Comparison of ENCODE assay signal across 13 cellular contexts in genomic region chr2:47833516-47833968, GRCh38. TPM values are rescaled to one million over a fixed set of nuclear protein-coding genes. Genes with fewer than 3 reads are reported as not detected.
DNase-seq lines count a peak whose midpoint lies in the region; ATAC-seq and TF ChIP-seq lines count a peak whose summit lies in the region.
"Had no signal": no experiment of that assay in that cellular context is flagged by ENCODE, and none has a peak within 500 bp of the region (broad histone marks: within the 10 kb centered on the region; RNA-seq: fewer than 3 reads in every experiment).

No MANE protein-coding gene starts in this region.

- no peak for TF ChIP-seq EP300 in gastroesophageal sphincter (IDR thresholded peaks at IDR 0.05)

- H3K9me2 ChIP-seq in GM23338 (ENCODE audit: insufficient read depth), result no peaks in the 10 kb centered on the region

- H3K36me3 ChIP-seq in vagina, result peaks cover 0 to 81% of the 10 kb centered on the region in 2 donors
- peaks cover 39% of the 10 kb centered on the region for H3K36me3 ChIP-seq in GM23338 (ENCODE audit: insufficient read depth)
- H3K36me3 ChIP-seq in gastroesophageal sphincter, result peaks cover 3 to 99% of the 10 kb centered on the region in 2 donors

- ATAC-seq in GM19025 (IDR thresholded peaks at IDR 0.05; ENCODE audit: low read depth, unreplicated experiment) (peak; percentile 44), GM21737 (IDR thresholded peaks at IDR 0.05; ENCODE audit: unreplicated experiment) (peak; percentile 69), HG03196 (IDR thresholded peaks at IDR 0.05; ENCODE audit: unreplicated experiment) (peak; percentile 70), GM23338 (no peak), gastroesophageal sphincter (no peak)
- peak; percentile 47 for ATAC-seq in stimulated activated memory B cell treated with anti-CD40 and anti-IgM and Interleukin-4, amounts not matched to agents 10 μg/mL and 1 μg/mL and 100 μg/mL, for 72 hours
- ATAC-seq: lower lobe of right lung, Right ventricle myocardium inferior had no signal

- no peaks in the 10 kb centered on the region for H3K27me3 Mint-ChIP-seq in stimulated activated memory B cell treated with anti-CD40 and anti-IgM and Interleukin-4, amounts not matched to agents 10 μg/mL and 1 μg/mL and 100 μg/mL, for 72 hours
- peaks cover 2% of the 10 kb centered on the region for H3K27me3 Mint-ChIP-seq in GM23338 (ENCODE audit: insufficient read depth, low read depth, poor library complexity)
- H3K27me3 Mint-ChIP-seq: brain had no signal

- H4K20me1 ChIP-seq in GM23338 (replicated peaks; ENCODE audit: insufficient read depth), result peaks cover 5% of the 10 kb centered on the region; the same call in 1 of the 2 replicates

- H3K9me3 Mint-ChIP-seq in stimulated activated memory B cell treated with anti-CD40 and anti-IgM and Interleukin-4, amounts not matched to agents 10 μg/mL and 1 μg/mL and 100 μg/mL, for 72 hours, result no peaks in the 10 kb centered on the region
- no peaks in the 10 kb centered on the region for H3K9me3 Mint-ChIP-seq in GM23338
- H3K9me3 Mint-ChIP-seq: brain had no signal

- H3K9me3 ChIP-seq in vagina, result no peaks in the 10 kb centered on the region
- H3K9me3 ChIP-seq in gastroesophageal sphincter, result no peaks in the 10 kb centered on the region
- H3K9me3 ChIP-seq: lower lobe of right lung had no signal

- TF ChIP-seq CTCF in vagina (IDR thresholded peaks at IDR 0.05) (no peak), GM23338 (conservative IDR thresholded peaks at IDR 0.05; ENCODE audit: low read depth in 2 of 2) (no peak), gastroesophageal sphincter (IDR thresholded peaks at IDR 0.05) (no peak)

- no peak overlapping the region for H3K4me3 ChIP-seq in vagina
- H3K4me3 ChIP-seq in GM23338, result no peak overlapping the region
- H3K4me3 ChIP-seq in gastroesophageal sphincter, result no peak overlapping the region
- H3K4me3 ChIP-seq: lower lobe of right lung had no signal

- no peak for TF ChIP-seq POLR2A in vagina (IDR thresholded peaks at IDR 0.05)
- no peak for TF ChIP-seq POLR2A in gastroesophageal sphincter (IDR thresholded peaks at IDR 0.05)

- H3K79me2 ChIP-seq in GM23338 (replicated peaks; ENCODE audit: insufficient read depth), result no peaks in the 10 kb centered on the region; the same call in 1 of the 2 replicates

- no peak for DNase-seq in vagina (ENCODE audit: extremely low spot score in 2 of 2)
- DNase-seq in GM23338 (ENCODE audit: low spot score), result no peak
- DNase-seq: activated T-cell treated with anti-CD3 and anti-CD28 coated beads, Interleukin-2, amount 50 U/mL, for 48 hours; COR-L47; lower lobe of right lung; NCI-H446 treated with DMSO at 0.1 percent for 48 hours had no signal

- H3K36me3 Mint-ChIP-seq in stimulated activated memory B cell treated with anti-CD40 and anti-IgM and Interleukin-4, amounts not matched to agents 10 μg/mL and 1 μg/mL and 100 μg/mL, for 72 hours, result peaks cover 39% of the 10 kb centered on the region
- peaks cover 67% of the 10 kb centered on the region for H3K36me3 Mint-ChIP-seq in GM23338 (ENCODE audit: low read depth)

- 91 to 100% methylated on average over 1 to 2 of the region's 2 CpGs for WGBS in gastroesophageal sphincter (ENCODE audit: low coverage in 1 of 2), 2 donors

- no peak overlapping the region for H3K27ac Mint-ChIP-seq in stimulated activated memory B cell treated with anti-CD40 and anti-IgM and Interleukin-4, amounts not matched to agents 10 μg/mL and 1 μg/mL and 100 μg/mL, for 72 hours
- no peak overlapping the region for H3K27ac Mint-ChIP-seq in GM23338

- no peak overlapping the region for H3K4me2 ChIP-seq in GM23338

- H3K4me3 Mint-ChIP-seq in stimulated activated memory B cell treated with anti-CD40 and anti-IgM and Interleukin-4, amounts not matched to agents 10 μg/mL and 1 μg/mL and 100 μg/mL, for 72 hours, result no peak overlapping the region
- no peak overlapping the region for H3K4me3 Mint-ChIP-seq in GM23338
- H3K4me3 Mint-ChIP-seq: brain had no signal

- no peak overlapping the region for H3K27ac ChIP-seq in vagina
- no peak overlapping the region for H3K27ac ChIP-seq in GM23338 (ENCODE audit: low read depth)
- H3K27ac ChIP-seq in gastroesophageal sphincter, result no peak overlapping the region
- H3K27ac ChIP-seq: lower lobe of right lung had no signal

- no peak overlapping the region for H2AFZ ChIP-seq in GM23338

- H3K27me3 ChIP-seq in vagina (no peaks in the 10 kb centered on the region), GM23338 (ENCODE audit: insufficient read depth) (no peaks in the 10 kb centered on the region), gastroesophageal sphincter (no peaks in the 10 kb centered on the region)

- intact Hi-C loops in vagina (cut with DNase I), result no loop called here

- no peaks in the 10 kb centered on the region for H3K4me1 Mint-ChIP-seq in stimulated activated memory B cell treated with anti-CD40 and anti-IgM and Interleukin-4, amounts not matched to agents 10 μg/mL and 1 μg/mL and 100 μg/mL, for 72 hours
- H3K4me1 Mint-ChIP-seq in GM23338, result no peaks in the 10 kb centered on the region
- H3K4me1 Mint-ChIP-seq: brain had no signal

- no peaks in the 10 kb centered on the region for H3K4me1 ChIP-seq in vagina
- H3K4me1 ChIP-seq in GM23338 (ENCODE audit: insufficient read depth), result no peaks in the 10 kb centered on the region
- no peaks in the 10 kb centered on the region for H3K4me1 ChIP-seq in gastroesophageal sphincter
- H3K4me1 ChIP-seq: lower lobe of right lung had no signal

- H3F3A ChIP-seq in GM23338 (replicated peaks; ENCODE audit: low read depth), result no peaks in the 10 kb centered on the region

TF ChIP-seq in GM23338, 12 proteins besides CTCF, POLR2A, EP300 and RAD21 (continues in another document):
- TF ChIP-seq, protein P1, sequence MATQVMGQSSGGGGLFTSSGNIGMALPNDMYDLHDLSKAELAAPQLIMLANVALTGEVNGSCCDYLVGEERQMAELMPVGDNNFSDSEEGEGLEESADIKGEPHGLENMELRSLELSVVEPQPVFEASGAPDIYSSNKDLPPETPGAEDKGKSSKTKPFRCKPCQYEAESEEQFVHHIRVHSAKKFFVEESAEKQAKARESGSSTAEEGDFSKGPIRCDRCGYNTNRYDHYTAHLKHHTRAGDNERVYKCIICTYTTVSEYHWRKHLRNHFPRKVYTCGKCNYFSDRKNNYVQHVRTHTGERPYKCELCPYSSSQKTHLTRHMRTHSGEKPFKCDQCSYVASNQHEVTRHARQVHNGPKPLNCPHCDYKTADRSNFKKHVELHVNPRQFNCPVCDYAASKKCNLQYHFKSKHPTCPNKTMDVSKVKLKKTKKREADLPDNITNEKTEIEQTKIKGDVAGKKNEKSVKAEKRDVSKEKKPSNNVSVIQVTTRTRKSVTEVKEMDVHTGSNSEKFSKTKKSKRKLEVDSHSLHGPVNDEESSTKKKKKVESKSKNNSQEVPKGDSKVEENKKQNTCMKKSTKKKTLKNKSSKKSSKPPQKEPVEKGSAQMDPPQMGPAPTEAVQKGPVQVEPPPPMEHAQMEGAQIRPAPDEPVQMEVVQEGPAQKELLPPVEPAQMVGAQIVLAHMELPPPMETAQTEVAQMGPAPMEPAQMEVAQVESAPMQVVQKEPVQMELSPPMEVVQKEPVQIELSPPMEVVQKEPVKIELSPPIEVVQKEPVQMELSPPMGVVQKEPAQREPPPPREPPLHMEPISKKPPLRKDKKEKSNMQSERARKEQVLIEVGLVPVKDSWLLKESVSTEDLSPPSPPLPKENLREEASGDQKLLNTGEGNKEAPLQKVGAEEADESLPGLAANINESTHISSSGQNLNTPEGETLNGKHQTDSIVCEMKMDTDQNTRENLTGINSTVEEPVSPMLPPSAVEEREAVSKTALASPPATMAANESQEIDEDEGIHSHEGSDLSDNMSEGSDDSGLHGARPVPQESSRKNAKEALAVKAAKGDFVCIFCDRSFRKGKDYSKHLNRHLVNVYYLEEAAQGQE (IDR thresholded peaks at IDR 0.05; ENCODE audit: unreplicated experiment), result no peak
- TF ChIP-seq JUNB (IDR thresholded peaks at IDR 0.05; ENCODE audit: unreplicated experiment), result no peak
- TF ChIP-seq POLR2AphosphoS5 (IDR thresholded peaks at IDR 0.05; ENCODE audit: low read depth), result no peak
- no peak for TF ChIP-seq EZH2 (IDR thresholded peaks at IDR 0.05; ENCODE audit: low read depth, unreplicated experiment)

RNA-seq across cellular contexts. Expression of gene MSH6, which starts 50.6 kb away (rescaled TPM):
- total RNA-seq in vagina (38.8 TPM), gastroesophageal sphincter (10 to 100 TPM; 31.1 to 57.0 (median 48.1) TPM)
- 205 and 311 TPM in 2 replicates for total RNA-seq in GM23338 (2014; rRNA removed; shearing (Covaris generic))
- 86.9 and 109 TPM in 2 replicates for polyA plus RNA-seq in GM23338 (2016; fragmentation: Nextera tagmentation; extraction: Ambion mirVana)

Comparison
In these comparisons a context has a peak if more than half of its experiments do, and no peak if none do; other contexts are left out.
1. ATAC-seq: peak in GM19025 (single experiment), GM21737 (single experiment), HG03196 (single experiment) and stimulated activated memory B cell treated with anti-CD40 and anti-IgM and Interleukin-4, amounts not matched to agents 10 μg/mL and 1 μg/mL and 100 μg/mL, for 72 hours (single experiment); none in GM23338 (single experiment) and gastroesophageal sphincter (single experiment).